8 cellular contexts compared by ENCODE assay signal in the genomic region with DNA sequence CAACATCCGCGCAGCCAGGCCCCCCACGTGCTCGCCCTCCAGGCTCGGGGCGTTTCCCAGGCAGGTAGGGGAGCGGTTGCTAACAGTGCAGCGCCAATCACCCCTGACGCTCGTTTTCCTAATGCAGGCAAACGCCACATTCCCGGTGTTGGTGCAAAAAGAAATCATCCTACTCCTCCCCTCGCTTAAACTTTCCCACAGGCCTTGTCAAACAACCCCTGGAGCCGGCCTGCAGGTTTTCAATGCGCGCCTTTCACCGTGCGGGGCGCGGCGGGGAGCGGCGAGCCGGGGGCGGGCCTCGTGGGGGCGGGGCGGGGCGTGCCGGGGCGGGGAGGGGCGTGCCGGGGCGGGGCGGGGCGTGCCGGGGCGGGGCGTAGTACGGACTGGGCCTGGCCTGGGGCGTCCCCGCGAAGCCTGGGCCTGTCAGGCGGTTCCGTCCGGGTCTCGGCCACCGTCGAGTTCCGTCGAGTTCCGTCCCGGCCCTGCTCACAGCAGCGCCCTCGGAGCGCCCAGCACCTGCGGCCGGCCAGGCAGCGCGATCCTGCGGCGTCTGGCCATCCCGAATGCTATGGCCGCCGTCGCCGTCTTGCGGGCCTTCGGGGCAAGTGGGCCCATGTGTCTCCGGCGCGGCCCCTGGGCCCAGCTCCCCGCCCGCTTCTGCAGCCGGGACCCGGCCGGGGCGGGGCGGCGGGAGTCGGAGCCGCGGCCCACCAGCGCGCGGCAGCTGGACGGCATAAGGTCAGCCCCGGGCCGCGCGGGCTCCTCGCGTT. TPM values are rescaled to one million over a fixed set of nuclear protein-coding genes. Genes with fewer than 3 reads are reported as not detected.
DNase-seq lines count a peak whose midpoint lies in the region; ATAC-seq and TF ChIP-seq lines count a peak whose summit lies in the region.

A gene with protein sequence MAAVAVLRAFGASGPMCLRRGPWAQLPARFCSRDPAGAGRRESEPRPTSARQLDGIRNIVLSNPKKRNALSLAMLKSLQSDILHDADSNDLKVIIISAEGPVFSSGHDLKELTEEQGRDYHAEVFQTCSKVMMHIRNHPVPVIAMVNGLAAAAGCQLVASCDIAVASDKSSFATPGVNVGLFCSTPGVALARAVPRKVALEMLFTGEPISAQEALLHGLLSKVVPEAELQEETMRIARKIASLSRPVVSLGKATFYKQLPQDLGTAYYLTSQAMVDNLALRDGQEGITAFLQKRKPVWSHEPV (plus strand): TSS at position 374 of the 770 bp plus-strand sequence. CDS start 195 bp downstream, at position 569.

- H3K27ac Mint-ChIP-seq in T-cell, result no peak within 1 kb of the TSS

- H3K36me3 ChIP-seq in body of pancreas (replicated peaks in 1 of 2; ENCODE audit: insufficient read depth in 1 of 2, low read depth in 2 of 2) (no peaks in the 10 kb centered on the region), spleen (peaks cover 0 to 4% (median 0%) of the 10 kb centered on the region in 6 donors)

- peak within 1 kb of the TSS; percentile 70 to 79 (median 75) for H3K4me3 Mint-ChIP-seq in T-cell

- H3K4me3 ChIP-seq in body of pancreas (peak within 1 kb of the TSS; percentile 49 to 59), iPS-11a (ENCODE audit: low read depth, low read length) (peak within 1 kb of the TSS; percentile 27), spleen (peak within 1 kb of the TSS; percentile 50 to 86 (median 62))

- POLR2A ChIA-PET in T-cell (lab: Charles Lee), result no interaction called here

- no peaks in the 10 kb centered on the region for H3K27me3 ChIP-seq in body of pancreas
- H3K27me3 ChIP-seq in spleen (replicated peaks in 1 of 7), result peaks cover 0 to 6% (median 0%) of the 10 kb centered on the region in 7 donors

- peak in 2 of 3 experiments; percentile 56 to 69 for DNase-seq in NCI-H1417 (lab: John Stamatoyannopoulos, UW)
- DNase-seq in NCI-H1417 treated with DMSO at 0.1 percent for 48 hours (lab: John Stamatoyannopoulos, UW), result no peak
- DNase-seq in T-cell, result peak in 32 of 34 experiments; percentile 10 to 64 (median 34)
- DNase-seq in body of pancreas, result peak; percentile 68 to 77 (median 74)
- DNase-seq in spleen, result peak; percentile 95
- DNase-seq in KG1 (lab: John Stamatoyannopoulos, UW), result no peak

- H3K27ac ChIP-seq in body of pancreas (peak within 1 kb of the TSS; percentile 68 to 91 (median 86)), spleen (peak within 1 kb of the TSS; percentile 35 to 94 (median 73))

- H3K4me1 ChIP-seq in body of pancreas, result peaks cover 29% of the 10 kb centered on the region
- peaks cover 6 to 40% (median 20%) of the 10 kb centered on the region in 6 donors for H3K4me1 ChIP-seq in spleen

- H3K9me3 ChIP-seq in body of pancreas (no peaks in the 10 kb centered on the region), spleen (no peaks in the 10 kb centered on the region)

- WGBS in body of pancreas, 2 donors, result 0 to 1% methylated on average over 38 to 74 of the region's 93 CpGs
- 0 to 9% (median 2%) methylated on average over 28 to 93 of the region's 93 CpGs for WGBS in spleen, 5 donors

- intact Hi-C loops in body of pancreas (cut with DNase I), result no loop called here
- intact Hi-C loops in spleen (cut with DNase I; ENCODE audit: low total_unique reads), result no loop called here

- no peaks in the 10 kb centered on the region for H3K9me3 Mint-ChIP-seq in T-cell

- ATAC-seq in HG02973 (IDR thresholded peaks at IDR 0.05; ENCODE audit: unreplicated experiment), result peak; percentile 69
- peak; percentile 79 to 91 (median 84) for ATAC-seq in T-cell (replicated peaks in 1 of 4)
- ATAC-seq in body of pancreas, result peak; percentile 89

- H3K4me1 Mint-ChIP-seq in T-cell, result peaks cover 7 to 10% (median 7%) of the 10 kb centered on the region in 3 donors

- TF ChIP-seq POLR2A in body of pancreas (IDR thresholded peaks at IDR 0.05), result peak; percentile 44 to 63 (median 55)
- no peak for TF ChIP-seq POLR2A in spleen (IDR thresholded peaks at IDR 0.05)

- TF ChIP-seq CTCF in body of pancreas (IDR thresholded peaks at IDR 0.05) (peak in 2 of 7 experiments; percentile 7 to 21), spleen (IDR thresholded peaks at IDR 0.05 in 8 of 11, conservative IDR thresholded peaks at IDR 0.05 in 3 of 11) (no peak)

- no peaks in the 10 kb centered on the region for H3K36me3 Mint-ChIP-seq in T-cell

- peaks cover 9 to 44% of the 10 kb centered on the region in 2 donors for H3K27me3 Mint-ChIP-seq in T-cell

- CTCF ChIA-PET in T-cell (lab: Charles Lee), result interaction anchor here in 1 of 2 donors (1.2 kb wide), 1 partner anchor 15 kb away, joined by 3 read pairs; no protein-coding TSS in a partner anchor

RNA-seq across cellular contexts. Expression of the gene that starts here (rescaled TPM):
- 1 to 10 TPM in 4 of 5 donors, under 1 TPM in 1; 0.62 to 2.7 (median 1.5) TPM for total RNA-seq in T-cell
- total RNA-seq in body of pancreas, result 100 to 1,000 TPM in 1 of 2 donors, 10 to 100 TPM in 1; 24.1 to 153 TPM
- 10 to 100 TPM; 10.5 to 49.7 (median 21.4) TPM for total RNA-seq in spleen
- polyA plus RNA-seq in spleen, result 10 to 100 TPM in 2 of 3 donors, 1 to 10 TPM in 1; 5.6 to 14.8 (median 12.5) TPM

Comparison
In these comparisons a context has a peak if more than half of its experiments do, and no peak if none do; other contexts are left out.
1. DNase-seq: peak in NCI-H1417 (2 of 3), T-cell (32 of 34), body of pancreas (4 of 4) and spleen (single experiment); none in NCI-H1417 treated with DMSO at 0.1 percent for 48 hours (single experiment) and KG1 (single experiment).
2. POLR2A ChIP-seq: peak in body of pancreas (3 of 3); none in spleen (0 of 3).
3. Peak in every context shown above with its lines, with median percentiles within 50 percentile points of each other: ATAC-seq and H3K4me3 ChIP-seq.